16 cellular contexts compared by ENCODE assay signal in the genomic region with DNA sequence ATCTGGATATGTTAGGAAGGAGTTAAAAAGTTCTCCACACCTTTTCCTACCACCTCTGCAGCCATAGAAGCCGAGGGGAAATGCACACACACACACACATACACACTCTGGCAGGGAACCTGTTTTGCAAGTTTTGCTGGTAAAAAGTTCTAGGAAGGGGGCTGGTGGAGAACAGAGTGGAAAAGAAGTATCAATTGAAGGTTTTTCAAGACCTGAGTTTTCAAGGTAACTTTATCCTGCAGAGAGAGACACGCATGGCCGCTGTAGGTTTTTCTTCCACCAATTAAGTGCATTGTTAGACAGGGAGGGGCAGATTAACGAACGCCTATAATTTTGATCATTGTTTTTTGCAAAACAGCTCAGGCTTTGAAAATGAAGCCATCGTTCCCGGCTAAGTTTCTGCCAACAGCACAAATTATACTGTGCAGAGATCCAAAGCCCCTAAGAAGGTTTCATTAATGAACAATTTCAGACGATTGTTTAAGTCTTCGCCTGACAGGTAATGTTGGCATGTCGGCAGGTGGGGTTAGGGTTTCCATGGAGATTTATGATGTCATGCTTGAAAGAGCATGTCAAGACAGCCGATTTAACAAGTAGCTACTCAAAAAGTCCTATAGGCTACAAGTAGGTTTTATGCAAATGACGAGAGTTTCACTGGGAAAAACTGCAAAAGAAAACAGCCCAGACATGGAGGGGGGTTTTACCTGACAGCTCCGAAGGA. TPM values are rescaled to one million over a fixed set of nuclear protein-coding genes. Genes with fewer than 3 reads are reported as not detected.
DNase-seq lines count a peak whose midpoint lies in the region; FAIRE-seq and TF ChIP-seq lines count a peak whose summit lies in the region.
"Had no signal": no experiment of that assay in that cellular context is flagged by ENCODE, and none has a peak within 500 bp of the region (broad histone marks: within the 10 kb centered on the region; RNA-seq: fewer than 3 reads in every experiment).

No MANE protein-coding gene starts in this region.

- H3K36me3 Mint-ChIP-seq in nephron (ENCODE audit: low read depth), result peaks cover 18% of the 10 kb centered on the region
- H3K36me3 Mint-ChIP-seq: natural killer cell had no signal

- no peak for FAIRE-seq in RCC 7860 (lab: Jason Lieb, UNC)

- H3K4me1 Mint-ChIP-seq in nephron, result peaks cover 58% of the 10 kb centered on the region
- H3K4me1 Mint-ChIP-seq: activated B cell treated with CpG ODN at 0.5 μM for 24 hours, natural killer cell had no signal

- H3K4me3 Mint-ChIP-seq in nephron, result peak overlapping the region; percentile 71 to 73 (median 73)
- H3K4me3 Mint-ChIP-seq: activated B cell treated with CpG ODN at 0.5 μM for 24 hours, natural killer cell had no signal

- DNase-seq in NCI-H2171 treated with DMSO at 0.1 percent for 48 hours (lab: John Stamatoyannopoulos, UW) (peak; percentile 42), NCI-H2171 (lab: John Stamatoyannopoulos, UW) (no peak), epithelial cell of esophagus (ENCODE audit: low read depth) (peak; percentile 95), RCC 7860 (ENCODE audit: low spot score) (no peak), NCI-H774 (lab: John Stamatoyannopoulos, UW) (no peak), RKO (ENCODE audit: low spot score) (no peak)
- DNase-seq: activated B cell treated with CpG ODN at 0.5 μM for 24 hours; IMR-90; natural killer cell; NCI-H2081; SHP77 treated with DMSO at 0.1 percent for 48 hours; stimulated activated CD4-positive, alpha-beta T cell treated with anti-CD3 and anti-CD28 coated beads, Interleukin-4, amount 100 ng/mL, for 4 hours had no signal

- H3K4me1 ChIP-seq in urinary bladder (ENCODE audit: insufficient read depth), result no peaks in the 10 kb centered on the region

- H3K36me3 ChIP-seq in urinary bladder (ENCODE audit: insufficient read depth), result no peaks in the 10 kb centered on the region

- no peaks in the 10 kb centered on the region for H3K27me3 Mint-ChIP-seq in nephron (ENCODE audit: low read depth)

- peak overlapping the region; percentile 75 for H3K4me3 ChIP-seq in epithelial cell of esophagus (ENCODE audit: low read length)
- H3K4me3 ChIP-seq in urinary bladder (ENCODE audit: low read depth, low read length), result peak overlapping the region; percentile 7
- H3K4me3 ChIP-seq: testis had no signal

- 54% methylated on average over 13 of the region's 13 CpGs for WGBS in urinary bladder

- H3K9me3 Mint-ChIP-seq in nephron, result no peaks in the 10 kb centered on the region
- H3K9me3 Mint-ChIP-seq: activated T-helper 2 cell treated with anti-CD3 and anti-CD28 coated beads, Interferon-gamma antibody, Interleukin-2, Interleukin-4, amounts not matched to agents 10 μg/mL and 5 μg/mL and 100 μg/mL, durations not matched to agents 14 hours and 24 hours and 36 hours had no signal

- peak overlapping the region; percentile 83 to 94 (median 92) for H3K27ac Mint-ChIP-seq in nephron
- H3K27ac Mint-ChIP-seq: activated B cell treated with CpG ODN at 0.5 μM for 24 hours; activated T-helper 2 cell treated with anti-CD3 and anti-CD28 coated beads, Interferon-gamma antibody, Interleukin-2, Interleukin-4, amounts not matched to agents 10 μg/mL and 5 μg/mL and 100 μg/mL, durations not matched to agents 14 hours and 24 hours and 36 hours; natural killer cell had no signal

- no peak overlapping the region for H3K27ac ChIP-seq in urinary bladder (ENCODE audit: low read depth)

- TF ChIP-seq CTCF in epithelial cell of esophagus (IDR thresholded peaks at IDR 0.05; ENCODE audit: insufficient read depth, low read depth, low read length, missing control alignments) (no peak), nephron (IDR thresholded peaks at IDR 0.05; ENCODE audit: unreplicated experiment in 3 of 3) (no peak)

RNA-seq across cellular contexts. Expression of a gene that starts 29.7 kb away (rescaled TPM):
- 18.0 TPM for total RNA-seq in urinary bladder
- polyA plus RNA-seq in urinary bladder, result 6.2 TPM
- total RNA-seq: natural killer cell had no signal

Comparison
In these comparisons a context has a peak if more than half of its experiments do, and no peak if none do; other contexts are left out.
1. DNase-seq: peak in NCI-H2171 treated with DMSO at 0.1 percent for 48 hours (single experiment) and epithelial cell of esophagus (single experiment); none in NCI-H2171 (single experiment), RCC 7860 (single experiment), NCI-H774 (single experiment) and RKO (single experiment).